ENCODE assay signal across 17 cellular contexts in the genomic region with DNA sequence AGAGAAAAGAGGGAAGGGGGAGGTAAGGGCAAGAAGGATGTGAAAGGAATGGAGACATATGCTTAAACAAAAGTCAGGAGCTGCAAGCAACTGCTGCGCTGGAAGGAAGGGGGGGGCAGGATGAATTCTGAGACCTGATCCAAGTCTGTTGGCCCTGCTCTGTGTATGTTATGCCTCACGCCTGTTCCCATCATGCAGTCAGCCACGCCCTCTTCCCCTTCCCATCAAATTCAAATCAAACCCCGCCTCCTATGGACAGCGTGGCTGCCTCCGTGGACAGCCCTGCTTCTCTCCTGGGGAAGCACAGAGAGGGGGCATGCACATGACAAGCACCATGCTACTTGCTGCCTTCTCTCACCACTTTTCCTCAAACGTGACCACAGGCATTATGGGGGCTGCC. TPM values are rescaled to one million over a fixed set of nuclear protein-coding genes. Genes with fewer than 3 reads are reported as not detected.
DNase-seq lines count a peak whose midpoint lies in the region; ATAC-seq and TF ChIP-seq lines count a peak whose summit lies in the region.
"Had no signal": no experiment of that assay in that cellular context is flagged by ENCODE, and none has a peak within 500 bp of the region (broad histone marks: within the 10 kb centered on the region; RNA-seq: fewer than 3 reads in every experiment).

No MANE protein-coding gene starts in this region.

- peaks cover 3% of the 10 kb centered on the region for H3K36me3 ChIP-seq in CD8-positive, alpha-beta T cell (ENCODE audit: insufficient read depth, low read length)
- H3K36me3 ChIP-seq in mesenchymal stem cell (ENCODE audit: control insufficient read depth in 1 of 2, insufficient read depth in 2 of 2, low read depth in 1 of 2, low read length in 2 of 2), result peaks cover 6 to 19% of the 10 kb centered on the region in 2 experiments

- peak overlapping the region; percentile 23 for H2AK5ac ChIP-seq in mesenchymal stem cell (ENCODE audit: low read length, severe bottlenecking)

- intact Hi-C loops in CD8-positive, alpha-beta T cell (cut with DNase I, micrococcal nuclease), result no loop called here

- no peak overlapping the region for H3K9ac ChIP-seq in mesenchymal stem cell (ENCODE audit: low read length)

- H3K79me1 ChIP-seq in mesenchymal stem cell (replicated peaks; ENCODE audit: low read length, poor library complexity, severe bottlenecking), result peaks cover 19% of the 10 kb centered on the region

- no peak overlapping the region for H3K14ac ChIP-seq in mesenchymal stem cell (ENCODE audit: low read length in 2 of 2)

- H3K9me3 Mint-ChIP-seq in activated CD4-positive, alpha-beta T cell treated with anti-CD3 and anti-CD28 coated beads, Interleukin-2, amount 10 ng/mL, durations not matched to agents 7 days and 5 days, result no peaks in the 10 kb centered on the region
- H3K9me3 Mint-ChIP-seq in CD8-positive, alpha-beta T cell, result no peaks in the 10 kb centered on the region
- no peaks in the 10 kb centered on the region for H3K9me3 Mint-ChIP-seq in stimulated activated effector memory CD8-positive, alpha-beta T cell treated with anti-CD3 and anti-CD28 coated beads, Interleukin-12 subunit alpha, Interleukin-12 subunit beta, amount 100 ng/mL, for 72 hours

- H3K27ac Mint-ChIP-seq in activated CD4-positive, alpha-beta T cell treated with anti-CD3 and anti-CD28 coated beads, Interleukin-2, amount 10 ng/mL, durations not matched to agents 7 days and 5 days, result peak overlapping the region; percentile 55
- peak overlapping the region; percentile 41 for H3K27ac Mint-ChIP-seq in CD8-positive, alpha-beta T cell
- H3K27ac Mint-ChIP-seq in stimulated activated effector memory CD8-positive, alpha-beta T cell treated with anti-CD3 and anti-CD28 coated beads, Interleukin-12 subunit alpha, Interleukin-12 subunit beta, amount 100 ng/mL, for 72 hours, result peak overlapping the region; percentile 63

- H3K27me3 Mint-ChIP-seq in activated CD4-positive, alpha-beta T cell treated with anti-CD3 and anti-CD28 coated beads, Interleukin-2, amount 10 ng/mL, durations not matched to agents 7 days and 5 days, result no peaks in the 10 kb centered on the region
- no peaks in the 10 kb centered on the region for H3K27me3 Mint-ChIP-seq in CD8-positive, alpha-beta T cell (ENCODE audit: low read depth)

- no peak overlapping the region for H3K27ac ChIP-seq in CD8-positive, alpha-beta T cell (ENCODE audit: low read depth, low read length)
- no peak overlapping the region for H3K27ac ChIP-seq in mesenchymal stem cell (ENCODE audit: low read length, poor library complexity, severe bottlenecking)
- H3K27ac ChIP-seq: A549 had no signal

- peaks cover 24% of the 10 kb centered on the region for H3K4me1 ChIP-seq in CD8-positive, alpha-beta T cell (ENCODE audit: insufficient read depth, low read length)
- H3K4me1 ChIP-seq in mesenchymal stem cell (ENCODE audit: control insufficient read depth, insufficient read depth, low read depth, low read length), result peaks cover 37% of the 10 kb centered on the region

- no peaks in the 10 kb centered on the region for H3K9me3 ChIP-seq in CD8-positive, alpha-beta T cell (ENCODE audit: low read length)
- no peaks in the 10 kb centered on the region for H3K9me3 ChIP-seq in mesenchymal stem cell (ENCODE audit: control insufficient read depth, low read length)
- H3K9me3 ChIP-seq: A549 had no signal

- H3K27me3 ChIP-seq in CD8-positive, alpha-beta T cell (ENCODE audit: insufficient read depth, low read length), result no peaks in the 10 kb centered on the region
- no peaks in the 10 kb centered on the region for H3K27me3 ChIP-seq in mesenchymal stem cell (ENCODE audit: control insufficient read depth in 1 of 2, insufficient read depth in 1 of 2, low read length in 2 of 2)

- TF ChIP-seq CTCF in CD8-positive, alpha-beta T cell (IDR thresholded peaks at IDR 0.05), result no peak

- CTCF ChIA-PET in activated CD4-positive, alpha-beta T cell treated with anti-CD3 and anti-CD28 coated beads, Interleukin-2, amount 10 ng/mL, durations not matched to agents 7 days and 5 days (lab: Charles Lee), result interaction anchor here (0.6 kb wide), 1 partner anchor 421 kb away, joined by 4 read pairs; no protein-coding TSS in a partner anchor
- CTCF ChIA-PET in CD8-positive, alpha-beta T cell (lab: Charles Lee), result no interaction called here

- H3K4me3 Mint-ChIP-seq in activated CD4-positive, alpha-beta T cell treated with anti-CD3 and anti-CD28 coated beads, Interleukin-2, amount 10 ng/mL, durations not matched to agents 7 days and 5 days, result no peak overlapping the region
- H3K4me3 Mint-ChIP-seq in CD8-positive, alpha-beta T cell, result no peak overlapping the region
- no peak overlapping the region for H3K4me3 Mint-ChIP-seq in stimulated activated effector memory CD8-positive, alpha-beta T cell treated with anti-CD3 and anti-CD28 coated beads, Interleukin-12 subunit alpha, Interleukin-12 subunit beta, amount 100 ng/mL, for 72 hours

- H2BK5ac ChIP-seq in mesenchymal stem cell (ENCODE audit: low read depth, low read length, poor library complexity, severe bottlenecking), result no peak overlapping the region

- no peak overlapping the region for H2AFZ ChIP-seq in mesenchymal stem cell (ENCODE audit: low read depth, low read length)

- POLR2A ChIA-PET in activated CD4-positive, alpha-beta T cell treated with anti-CD3 and anti-CD28 coated beads, Interleukin-2, amount 10 ng/mL, durations not matched to agents 7 days and 5 days (lab: Charles Lee), result no interaction called here
- POLR2A ChIA-PET in CD8-positive, alpha-beta T cell (lab: Charles Lee), result no interaction called here

- H3K4me1 Mint-ChIP-seq in activated CD4-positive, alpha-beta T cell treated with anti-CD3 and anti-CD28 coated beads, Interleukin-2, amount 10 ng/mL, durations not matched to agents 7 days and 5 days, result peaks cover 62% of the 10 kb centered on the region
- H3K4me1 Mint-ChIP-seq in CD8-positive, alpha-beta T cell (ENCODE audit: low read depth), result peaks cover 53% of the 10 kb centered on the region
- H3K4me1 Mint-ChIP-seq in stimulated activated effector memory CD8-positive, alpha-beta T cell treated with anti-CD3 and anti-CD28 coated beads, Interleukin-12 subunit alpha, Interleukin-12 subunit beta, amount 100 ng/mL, for 72 hours, result peaks cover 75% of the 10 kb centered on the region

- H3K18ac ChIP-seq in mesenchymal stem cell (ENCODE audit: low read depth in 1 of 2, low read length in 2 of 2), result no peak overlapping the region

- no peak overlapping the region for H3K4me2 ChIP-seq in mesenchymal stem cell (ENCODE audit: low read length, poor library complexity, severe bottlenecking)
- H3K4me2 ChIP-seq: A549 had no signal

- no peak overlapping the region for H2BK12ac ChIP-seq in mesenchymal stem cell (ENCODE audit: low read length in 2 of 2)

- H2BK120ac ChIP-seq in mesenchymal stem cell (ENCODE audit: low read depth, low read length), result no peak overlapping the region

- ATAC-seq in CD8-positive, alpha-beta T cell, result no peak
- ATAC-seq in stimulated activated effector memory CD8-positive, alpha-beta T cell treated with anti-CD3 and anti-CD28 coated beads, Interleukin-12 subunit alpha, Interleukin-12 subunit beta, amount 100 ng/mL, for 72 hours, result no peak
- ATAC-seq: A549, K562 had no signal

- peaks cover 44% of the 10 kb centered on the region for H3K36me3 Mint-ChIP-seq in activated CD4-positive, alpha-beta T cell treated with anti-CD3 and anti-CD28 coated beads, Interleukin-2, amount 10 ng/mL, durations not matched to agents 7 days and 5 days (ENCODE audit: low read depth)
- peaks cover 38% of the 10 kb centered on the region for H3K36me3 Mint-ChIP-seq in CD8-positive, alpha-beta T cell
- peaks cover 42% of the 10 kb centered on the region for H3K36me3 Mint-ChIP-seq in stimulated activated effector memory CD8-positive, alpha-beta T cell treated with anti-CD3 and anti-CD28 coated beads, Interleukin-12 subunit alpha, Interleukin-12 subunit beta, amount 100 ng/mL, for 72 hours

- no peak overlapping the region for H3K4me3 ChIP-seq in CD8-positive, alpha-beta T cell (ENCODE audit: low read depth, low read length)
- H3K4me3 ChIP-seq in mesenchymal stem cell (ENCODE audit: insufficient read depth in 1 of 2, low read depth in 1 of 2, low read length in 2 of 2), result no peak overlapping the region
- H3K4me3 ChIP-seq: A549, K562 had no signal

- WGBS in mesenchymal stem cell, result 97% methylated on average over 7 of the region's 7 CpGs

- no peak overlapping the region for H3K23ac ChIP-seq in mesenchymal stem cell (ENCODE audit: low read length in 2 of 2)

- DNase-seq in activated CD4-positive, alpha-beta T cell treated with anti-CD3 and anti-CD28 coated beads, Interleukin-2, amount 10 ng/mL, durations not matched to agents 7 days and 5 days, result no peak
- no peak for DNase-seq in activated CD4-positive, alpha-beta T cell treated with anti-CD3 and anti-CD28 coated beads for 4 hours
- DNase-seq in CD8-positive, alpha-beta T cell, result no peak
- DNase-seq in mesenchymal stem cell, result no peak
- DNase-seq in stimulated activated effector memory CD8-positive, alpha-beta T cell treated with anti-CD3 and anti-CD28 coated beads, Interleukin-12 subunit alpha, Interleukin-12 subunit beta, amount 100 ng/mL, for 72 hours (ENCODE audit: low spot score in 2 of 2), result no peak
- DNase-seq in NK-92 (lab: John Stamatoyannopoulos, UW; ENCODE audit: unreplicated experiment), result no peak
- DNase-seq in SHP77 (lab: John Stamatoyannopoulos, UW), result no peak
- no peak for DNase-seq in C1 segment of cervical spinal cord (lab: John Stamatoyannopoulos, UW)
- DNase-seq: DMS79 treated with DMSO at 0.1 percent for 48 hours, NCI-H1092 treated with DMSO at 0.1 percent for 48 hours, NCI-H2081 treated with DMSO at 0.1 percent for 48 hours, NCI-H446 treated with DMSO at 0.1 percent for 48 hours, SIG-M5 had no signal

- no peak overlapping the region for H4K8ac ChIP-seq in mesenchymal stem cell (ENCODE audit: low read length)

- no peak overlapping the region for H2BK15ac ChIP-seq in mesenchymal stem cell (ENCODE audit: low read depth, poor library complexity, severe bottlenecking)

- H3K4ac ChIP-seq in mesenchymal stem cell (ENCODE audit: low read depth in 1 of 2, low read length in 2 of 2), result peak overlapping the region in 1 of 2 experiments; percentile 5

- peak overlapping the region; percentile 1 for H4K91ac ChIP-seq in mesenchymal stem cell (ENCODE audit: low read length)

RNA-seq across cellular contexts. Expression of gene CYP2D6, which starts 45.7 kb away (rescaled TPM):
- total RNA-seq in activated CD4-positive, alpha-beta T cell treated with anti-CD3 and anti-CD28 coated beads, Interleukin-2, amount 10 ng/mL, durations not matched to agents 7 days and 5 days, result 1 to 10 TPM; 5.0 to 6.6 TPM
- total RNA-seq in CD8-positive, alpha-beta T cell, result 1 to 10 TPM; 2.8 to 3.1 TPM
- 0.17 TPM for polyA plus RNA-seq in mesenchymal stem cell (2013, experiment 1 of 2)
- polyA plus RNA-seq in mesenchymal stem cell (2013, experiment 2 of 2), result 0.25 TPM
- total RNA-seq: H4, RPMI7951 had no signal
